Comparison of ENCODE assay signal across 1 cellular context in genomic region chr2:196182439-196183171, GRCh38.
TF ChIP-seq lines count a peak whose summit lies in the region.

No MANE protein-coding gene starts in this region.

TF ChIP-seq in SK-N-SH, 30 proteins besides CTCF, POLR2A, EP300 and RAD21 (continued from another document):
- no peak for TF ChIP-seq NRF1 (IDR thresholded peaks at IDR 0.05; ENCODE audit: low read depth, low read length)
